ENCODE assay signal across 17 cellular contexts in genomic region chr1:30708361-30708728, GRCh38. TPM values are rescaled to one million over a fixed set of nuclear protein-coding genes. Genes with fewer than 3 reads are reported as not detected.
"Had no signal": no experiment of that assay in that cellular context is flagged by ENCODE, and none has a peak within 500 bp of the region (broad histone marks: within the 10 kb centered on the region; RNA-seq: fewer than 3 reads in every experiment).

No MANE protein-coding gene starts in this region.

- H3K36me3 ChIP-seq: brain microvascular endothelial cell, left ventricle myocardium inferior, neutrophil, sigmoid colon, spleen, suprapubic skin had no signal

- H3K4me3 ChIP-seq: left ventricle myocardium inferior, sigmoid colon, spleen, suprapubic skin had no signal

- DNase-seq: foreskin keratinocyte had no signal

- H3K27ac ChIP-seq: brain microvascular endothelial cell, foreskin keratinocyte, left ventricle myocardium inferior, neutrophil, parathyroid adenoma, sigmoid colon, spleen, suprapubic skin had no signal

- H3K9ac ChIP-seq: parathyroid adenoma had no signal

- H3K9me3 Mint-ChIP-seq: activated B cell treated with CpG ODN at 0.5 μM for 24 hours; activated CD4-positive, alpha-beta T cell treated with anti-CD3 and anti-CD28 coated beads, Interleukin-2, amount 10 ng/mL, durations not matched to agents 24 days and 14 days; activated naive CD8-positive, alpha-beta T cell treated with anti-CD3 and anti-CD28 coated beads for 36 hours; activated T-cell treated with anti-CD3 and anti-CD28 coated beads, Interleukin-2, amount 50 U/mL, for 72 hours; dendritic cell treated with granulocyte-macrophage colony-stimulating factor and Interleukin-4, amounts not matched to agents 40 ng/mL and 50 ng/mL, for 4 days; effector memory CD8-positive, alpha-beta T cell; naive thymus-derived CD8-positive, alpha-beta T cell; stimulated activated naive CD8-positive, alpha-beta T cell treated with anti-CD3 and anti-CD28 coated beads, Interleukin-15, Interleukin-2, amounts not matched to agents 100 ng/mL and 50 ng/mL, for 24 hours; type B pancreatic cell had no signal

- H3K36me3 Mint-ChIP-seq: activated naive CD8-positive, alpha-beta T cell treated with anti-CD3 and anti-CD28 coated beads for 36 hours; naive thymus-derived CD8-positive, alpha-beta T cell; type B pancreatic cell had no signal

- H3K4me1 Mint-ChIP-seq: activated CD4-positive, alpha-beta T cell treated with anti-CD3 and anti-CD28 coated beads, Interleukin-2, amount 10 ng/mL, durations not matched to agents 24 days and 14 days; activated naive CD8-positive, alpha-beta T cell treated with anti-CD3 and anti-CD28 coated beads for 36 hours had no signal

- H3K4me1 ChIP-seq: foreskin keratinocyte, parathyroid adenoma had no signal

- H3K4me3 Mint-ChIP-seq: activated B cell treated with CpG ODN at 0.5 μM for 24 hours; activated CD4-positive, alpha-beta T cell treated with anti-CD3 and anti-CD28 coated beads, Interleukin-2, amount 10 ng/mL, durations not matched to agents 24 days and 14 days; activated naive CD8-positive, alpha-beta T cell treated with anti-CD3 and anti-CD28 coated beads for 36 hours; activated T-cell treated with anti-CD3 and anti-CD28 coated beads, Interleukin-2, amount 50 U/mL, for 72 hours; dendritic cell treated with granulocyte-macrophage colony-stimulating factor and Interleukin-4, amounts not matched to agents 40 ng/mL and 50 ng/mL, for 4 days; effector memory CD8-positive, alpha-beta T cell; naive thymus-derived CD8-positive, alpha-beta T cell; stimulated activated naive CD8-positive, alpha-beta T cell treated with anti-CD3 and anti-CD28 coated beads, Interleukin-15, Interleukin-2, amounts not matched to agents 100 ng/mL and 50 ng/mL, for 24 hours; type B pancreatic cell had no signal

- H2AFZ ChIP-seq: parathyroid adenoma had no signal

- H3K27ac Mint-ChIP-seq: activated B cell treated with CpG ODN at 0.5 μM for 24 hours; activated CD4-positive, alpha-beta T cell treated with anti-CD3 and anti-CD28 coated beads, Interleukin-2, amount 10 ng/mL, durations not matched to agents 24 days and 14 days; activated naive CD8-positive, alpha-beta T cell treated with anti-CD3 and anti-CD28 coated beads for 36 hours; activated T-cell treated with anti-CD3 and anti-CD28 coated beads, Interleukin-2, amount 50 U/mL, for 72 hours; dendritic cell treated with granulocyte-macrophage colony-stimulating factor and Interleukin-4, amounts not matched to agents 40 ng/mL and 50 ng/mL, for 4 days; effector memory CD8-positive, alpha-beta T cell; stimulated activated naive CD8-positive, alpha-beta T cell treated with anti-CD3 and anti-CD28 coated beads, Interleukin-15, Interleukin-2, amounts not matched to agents 100 ng/mL and 50 ng/mL, for 24 hours; type B pancreatic cell had no signal

- H3K27me3 ChIP-seq: sigmoid colon had no signal

- H3K9me3 ChIP-seq: left ventricle myocardium inferior, neutrophil, sigmoid colon, spleen, suprapubic skin had no signal

RNA-seq across cellular contexts. Expression of gene MATN1, which starts 15.0 kb away (rescaled TPM):
- polyA plus RNA-seq: foreskin keratinocyte had no signal
